In the genomic region with DNA sequence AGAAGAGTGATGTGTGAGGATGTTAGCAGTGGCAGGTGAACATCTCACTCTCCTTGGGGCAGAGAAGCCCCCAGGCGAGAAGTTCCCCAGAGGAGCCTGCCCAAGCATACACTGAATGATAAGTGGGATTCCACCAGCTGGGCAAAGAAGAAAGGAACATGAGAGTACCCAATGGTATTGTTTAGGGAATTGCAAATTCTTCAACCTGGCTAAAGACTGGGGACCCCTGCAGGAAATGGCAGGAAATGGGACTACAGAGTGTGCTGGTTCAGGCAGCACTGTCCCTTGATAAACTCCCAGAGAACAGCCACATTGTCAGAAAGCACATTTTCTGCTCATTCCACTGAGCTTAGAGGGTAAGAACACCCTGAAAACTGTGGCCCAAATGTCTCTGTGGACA, we compare ENCODE assay signal across 11 cellular contexts.
A peak's percentile ranks its signal among the peaks of the same experiment; 100 is the strongest.
DNase-seq lines count a peak whose midpoint lies in the region; ATAC-seq and TF ChIP-seq lines count a peak whose summit lies in the region.
"Had no signal": no experiment of that assay in that cellular context is flagged by ENCODE, and none has a peak within 500 bp of the region (broad histone marks: within the 10 kb centered on the region; RNA-seq: fewer than 3 reads in every experiment).

No MANE protein-coding gene starts in this region.

- no peaks in the 10 kb centered on the region for H3K36me3 Mint-ChIP-seq in neural crest cell (ENCODE audit: low read depth)
- no peaks in the 10 kb centered on the region for H3K36me3 Mint-ChIP-seq in activated T-cell treated with anti-CD3 and anti-CD28 coated beads, Interleukin-2, amount 50 U/mL, for 72 hours (ENCODE audit: insufficient read depth in 2 of 2)

- H3K27me3 Mint-ChIP-seq in neural crest cell (ENCODE audit: low read depth), result no peaks in the 10 kb centered on the region
- peaks cover 8% of the 10 kb centered on the region for H3K27me3 Mint-ChIP-seq in activated T-cell treated with anti-CD3 and anti-CD28 coated beads, Interleukin-2, amount 50 U/mL, for 72 hours (ENCODE audit: low read depth)

- no peak overlapping the region for H3K4me3 Mint-ChIP-seq in neural crest cell
- H3K4me3 Mint-ChIP-seq in activated T-cell treated with anti-CD3 and anti-CD28 coated beads, Interleukin-2, amount 50 U/mL, for 72 hours, result no peak overlapping the region

- H3K4me1 Mint-ChIP-seq in neural crest cell, result peaks cover 23% of the 10 kb centered on the region
- no peaks in the 10 kb centered on the region for H3K4me1 Mint-ChIP-seq in activated T-cell treated with anti-CD3 and anti-CD28 coated beads, Interleukin-2, amount 50 U/mL, for 72 hours (ENCODE audit: low read depth)

- H3K36me3 ChIP-seq in brain microvascular endothelial cell (replicated peaks), result no peaks in the 10 kb centered on the region
- H3K36me3 ChIP-seq: left lung had no signal

- H3K9me3 Mint-ChIP-seq in neural crest cell, result peaks cover 4% of the 10 kb centered on the region
- no peaks in the 10 kb centered on the region for H3K9me3 Mint-ChIP-seq in activated T-cell treated with anti-CD3 and anti-CD28 coated beads, Interleukin-2, amount 50 U/mL, for 72 hours

- H3K27ac Mint-ChIP-seq in neural crest cell (ENCODE audit: unreplicated experiment), result no peak overlapping the region
- no peak overlapping the region for H3K27ac Mint-ChIP-seq in activated T-cell treated with anti-CD3 and anti-CD28 coated beads, Interleukin-2, amount 50 U/mL, for 72 hours

- DNase-seq in GM12864 (ENCODE audit: low read depth) (no peak), LNCaP clone FGC (ENCODE audit: low read depth) (no peak), brain microvascular endothelial cell (no peak), neural crest cell (ENCODE audit: low read depth, low spot score) (no peak), mucosa of gallbladder (ENCODE audit: low spot score) (no peak)
- DNase-seq in activated T-cell treated with anti-CD3 and anti-CD28 coated beads, Interleukin-2, amount 50 U/mL, for 72 hours, result no peak
- DNase-seq in activated CD4-positive, CD25-positive, alpha-beta regulatory T cell treated with anti-CD3 and anti-CD28 coated beads, Interleukin-2, amount 50 U/mL, for 72 hours, result no peak
- DNase-seq: DMS153; left lung; stimulated activated naive CD8-positive, alpha-beta T cell treated with anti-CD3 and anti-CD28 coated beads, Interleukin-15, Interleukin-2, amounts not matched to agents 100 U/mL and 50 U/mL, for 24 hours had no signal

- H3K27ac ChIP-seq in brain microvascular endothelial cell, result no peak overlapping the region
- H3K27ac ChIP-seq: left lung had no signal

- H3K4me3 ChIP-seq in GM12864 (ENCODE audit: low read depth, low read length), result no peak overlapping the region
- H3K4me3 ChIP-seq in LNCaP clone FGC (ENCODE audit: low read depth, low read length), result no peak overlapping the region
- H3K4me3 ChIP-seq in brain microvascular endothelial cell (ENCODE audit: low read depth, low read length), result no peak overlapping the region
- H3K4me3 ChIP-seq: left lung had no signal

- in situ Hi-C loops in brain microvascular endothelial cell (cut with HindIII; ENCODE audit: low pct_ligation_motif_present, low sequenced_read_pairs), result no loop called here

- no peaks in the 10 kb centered on the region for H3K27me3 ChIP-seq in brain microvascular endothelial cell (replicated peaks)
- H3K27me3 ChIP-seq: left lung had no signal

- no peak for ATAC-seq in activated T-cell treated with anti-CD3 and anti-CD28 coated beads, Interleukin-2, amount 50 U/mL, for 72 hours (replicated peaks in 1 of 2)
- ATAC-seq: activated CD4-positive, CD25-positive, alpha-beta regulatory T cell treated with anti-CD3 and anti-CD28 coated beads, Interleukin-2, amount 50 U/mL, for 24 hours; left lung; stimulated activated naive CD8-positive, alpha-beta T cell treated with anti-CD3 and anti-CD28 coated beads, Interleukin-15, Interleukin-2, amounts not matched to agents 100 U/mL and 50 U/mL, for 24 hours had no signal

- TF ChIP-seq CTCF in GM12864 (IDR thresholded peaks at IDR 0.05; ENCODE audit: low read depth, low read length, missing control alignments), result peak; percentile 24
- peak; percentile 3; the same call in 1 of the 2 replicates for TF ChIP-seq CTCF in LNCaP clone FGC (IDR thresholded peaks at IDR 0.05; ENCODE audit: control insufficient read depth, extremely low read depth, insufficient read depth)
- TF ChIP-seq CTCF in brain microvascular endothelial cell (IDR thresholded peaks at IDR 0.05; ENCODE audit: low read depth, low read length, missing control alignments), result peak; percentile 48
- TF ChIP-seq CTCF in neural crest cell (conservative IDR thresholded peaks at IDR 0.05), result peak; percentile 33
